Comparison of ENCODE assay signal across 1 cellular context in genomic region chr6:90369024-90369519, GRCh38.
A peak's percentile ranks its signal among the peaks of the same experiment; 100 is the strongest.
TF ChIP-seq lines count a peak whose summit lies in the region.

No MANE protein-coding gene starts in this region.

TF ChIP-seq in HEK293, 187 proteins besides CTCF, POLR2A, EP300 and RAD21 (continued from another document and continues in another):
- no peak for TF ChIP-seq ZNF280D (tag by site-specific recombination; IDR thresholded peaks at IDR 0.05)
- no peak for TF ChIP-seq ZNF248 (tag by site-specific recombination; IDR thresholded peaks at IDR 0.05)
- TF ChIP-seq ZFHX2 (tag by site-specific recombination; conservative IDR thresholded peaks at IDR 0.05): peak; percentile 40
- peak; percentile 73 for TF ChIP-seq FEZF1 (tag by site-specific recombination; IDR thresholded peaks at IDR 0.05)
- TF ChIP-seq PRDM1 (tag by site-specific recombination; IDR thresholded peaks at IDR 0.05): peak; percentile 95
- TF ChIP-seq SCRT2 (tag by site-specific recombination; IDR thresholded peaks at IDR 0.05): no peak
- no peak for TF ChIP-seq ZNF544 (tag by site-specific recombination; IDR thresholded peaks at IDR 0.05)
- no peak for TF ChIP-seq ZNF623 (tag by site-specific recombination; IDR thresholded peaks at IDR 0.05)
- no peak for TF ChIP-seq GLIS2 (tag by site-specific recombination; IDR thresholded peaks at IDR 0.05)
- peak; percentile 58 for TF ChIP-seq ZNF600 (tag by site-specific recombination; IDR thresholded peaks at IDR 0.05)
- TF ChIP-seq ZSCAN5A (tag by site-specific recombination; IDR thresholded peaks at IDR 0.05): peak; percentile 38; the same call in 1 of the 2 replicates
- peak; percentile 91 for TF ChIP-seq HIC1 (tag by site-specific recombination; IDR thresholded peaks at IDR 0.05)
- no peak for TF ChIP-seq ZNF488 (tag by site-specific recombination; IDR thresholded peaks at IDR 0.05)
- no peak for TF ChIP-seq ZNF202 (tag by site-specific recombination; IDR thresholded peaks at IDR 0.05; ENCODE audit: borderline replicate concordance)
- TF ChIP-seq ZNF280C (tag by site-specific recombination; IDR thresholded peaks at IDR 0.05): no peak
- no peak for TF ChIP-seq GLIS1 (tag by site-specific recombination; IDR thresholded peaks at IDR 0.05)
- no peak for TF ChIP-seq MEIS1 (CRISPR knock-in tag; IDR thresholded peaks at IDR 0.05; ENCODE audit: borderline replicate concordance)
- TF ChIP-seq ZNF404 (tag by site-specific recombination; IDR thresholded peaks at IDR 0.05): no peak
- peak; percentile 96 for TF ChIP-seq ZNF629 (tag by site-specific recombination; IDR thresholded peaks at IDR 0.05)
- TF ChIP-seq ZNF423 (tag by site-specific recombination; IDR thresholded peaks at IDR 0.05): no peak
- TF ChIP-seq WT1 (tag by site-specific recombination; IDR thresholded peaks at IDR 0.05): no peak
- TF ChIP-seq ZNF596 (tag by site-specific recombination; IDR thresholded peaks at IDR 0.05): no peak
- TF ChIP-seq ZSCAN23 (tag by site-specific recombination; IDR thresholded peaks at IDR 0.05): 0 out of 2 replicates have a peak, but pooled peaks have one; percentile 48
- TF ChIP-seq ZNF571 (tag by site-specific recombination; IDR thresholded peaks at IDR 0.05): no peak
- TF ChIP-seq GLI4 (tag by site-specific recombination; IDR thresholded peaks at IDR 0.05): no peak
- no peak for TF ChIP-seq ZBTB10 (tag by site-specific recombination; IDR thresholded peaks at IDR 0.05)
- peak; percentile 99 for TF ChIP-seq ZEB2 (tag by site-specific recombination; IDR thresholded peaks at IDR 0.05)
- no peak for TF ChIP-seq ZNF121 (tag by site-specific recombination; IDR thresholded peaks at IDR 0.05)
- TF ChIP-seq ZNF521 (tag by site-specific recombination; IDR thresholded peaks at IDR 0.05): no peak
- TF ChIP-seq INSM2 (tag by site-specific recombination; IDR thresholded peaks at IDR 0.05): peak; percentile 94
- peak; percentile 36; the same call in 1 of the 2 replicates for TF ChIP-seq OSR2 (tag by site-specific recombination; IDR thresholded peaks at IDR 0.05)
- peak; percentile 42 for TF ChIP-seq ZNF398 (tag by site-specific recombination; IDR thresholded peaks at IDR 0.05)
- TF ChIP-seq AEBP2 (tag by site-specific recombination; IDR thresholded peaks at IDR 0.05; ENCODE audit: borderline replicate concordance): no peak
